25 cellular contexts compared by ENCODE assay signal in genomic region chr5:172844577-172844838, GRCh38.
"Had no signal": no experiment of that assay in that cellular context is flagged by ENCODE, and none has a peak within 500 bp of the region (broad histone marks: within the 10 kb centered on the region; RNA-seq: fewer than 3 reads in every experiment).

No MANE protein-coding gene starts in this region.

- DNase-seq: activated CD4-positive, alpha-beta T cell treated with anti-CD3 and anti-CD28 coated beads for 1 hour; activated CD8-positive, alpha-beta memory T cell treated with anti-CD3 and anti-CD28 coated beads for 24 hours; activated CD8-positive, alpha-beta memory T cell treated with anti-CD3 and anti-CD28 coated beads, Interleukin-2, amount 50 U/mL, for 48 hours; activated effector memory CD4-positive, alpha-beta T cell treated with Interleukin-2 at 50 U/mL for 16 hours; activated naive CD4-positive, alpha-beta T cell treated with anti-CD3 and anti-CD28 coated beads, Interleukin-2, amount 10 ng/mL, durations not matched to agents 7 days and 5 days; activated naive CD8-positive, alpha-beta T cell treated with anti-CD3 and anti-CD28 coated beads, Interleukin-2, amount 50 U/mL, for 24 hours; activated T-cell treated with anti-CD3 and anti-CD28 coated beads, Interleukin-2, amount 50 U/mL, for 48 hours; colonic mucosa; erythroblast; foreskin melanocyte; head of caudate nucleus; natural killer cell; pancreas; sigmoid colon; stimulated activated CD4-positive, alpha-beta T cell treated with anti-CD3 and anti-CD28 coated beads, Interleukin-4, amount 100 ng/mL, for 4 hours; stimulated activated naive CD4-positive, alpha-beta T cell treated with Interleukin-2 at 50 U/mL for 16 hours; T-helper 2 cell; tibial artery had no signal

- H3K4me3 Mint-ChIP-seq: activated naive CD4-positive, alpha-beta T cell treated with anti-CD3 and anti-CD28 coated beads, Interleukin-2, amount 10 ng/mL, durations not matched to agents 7 days and 5 days; activated naive CD8-positive, alpha-beta T cell treated with anti-CD3 and anti-CD28 coated beads, Interleukin-2, amount 50 U/mL, for 24 hours; central memory CD8-positive, alpha-beta T cell; natural killer cell had no signal

- H3K9me3 ChIP-seq: ascending aorta, colonic mucosa, neutrophil, pancreas, sigmoid colon, spleen, tibial artery had no signal

- H3K27me3 Mint-ChIP-seq: activated naive CD4-positive, alpha-beta T cell treated with anti-CD3 and anti-CD28 coated beads, Interleukin-2, amount 10 ng/mL, durations not matched to agents 7 days and 5 days; activated naive CD8-positive, alpha-beta T cell treated with anti-CD3 and anti-CD28 coated beads, Interleukin-2, amount 50 U/mL, for 24 hours; central memory CD8-positive, alpha-beta T cell had no signal

- H3K27ac ChIP-seq: ascending aorta, colonic mucosa, pancreas, sigmoid colon, tibial artery, VCaP had no signal

- ATAC-seq: activated naive CD8-positive, alpha-beta T cell treated with anti-CD3 and anti-CD28 coated beads, Interleukin-2, amount 50 U/mL, for 24 hours; pancreas had no signal

- H3K27me3 ChIP-seq: ascending aorta, colonic mucosa, neutrophil, pancreas, sigmoid colon, spleen, tibial artery had no signal

- H3K27ac Mint-ChIP-seq: activated naive CD4-positive, alpha-beta T cell treated with anti-CD3 and anti-CD28 coated beads, Interleukin-2, amount 10 ng/mL, durations not matched to agents 7 days and 5 days; activated naive CD8-positive, alpha-beta T cell treated with anti-CD3 and anti-CD28 coated beads, Interleukin-2, amount 50 U/mL, for 24 hours had no signal

- H3K4me3 ChIP-seq: ascending aorta, colonic mucosa, pancreas, sigmoid colon, tibial artery had no signal

- FAIRE-seq: endometrium, pancreas, urothelium cell line had no signal

- H3K9me3 Mint-ChIP-seq: activated naive CD4-positive, alpha-beta T cell treated with anti-CD3 and anti-CD28 coated beads, Interleukin-2, amount 10 ng/mL, durations not matched to agents 7 days and 5 days; activated naive CD8-positive, alpha-beta T cell treated with anti-CD3 and anti-CD28 coated beads, Interleukin-2, amount 50 U/mL, for 24 hours; central memory CD8-positive, alpha-beta T cell; natural killer cell had no signal

- H3K36me3 ChIP-seq: colonic mucosa, neutrophil, pancreas, sigmoid colon had no signal

- H3K36me3 Mint-ChIP-seq: natural killer cell had no signal
